In the genomic region with DNA sequence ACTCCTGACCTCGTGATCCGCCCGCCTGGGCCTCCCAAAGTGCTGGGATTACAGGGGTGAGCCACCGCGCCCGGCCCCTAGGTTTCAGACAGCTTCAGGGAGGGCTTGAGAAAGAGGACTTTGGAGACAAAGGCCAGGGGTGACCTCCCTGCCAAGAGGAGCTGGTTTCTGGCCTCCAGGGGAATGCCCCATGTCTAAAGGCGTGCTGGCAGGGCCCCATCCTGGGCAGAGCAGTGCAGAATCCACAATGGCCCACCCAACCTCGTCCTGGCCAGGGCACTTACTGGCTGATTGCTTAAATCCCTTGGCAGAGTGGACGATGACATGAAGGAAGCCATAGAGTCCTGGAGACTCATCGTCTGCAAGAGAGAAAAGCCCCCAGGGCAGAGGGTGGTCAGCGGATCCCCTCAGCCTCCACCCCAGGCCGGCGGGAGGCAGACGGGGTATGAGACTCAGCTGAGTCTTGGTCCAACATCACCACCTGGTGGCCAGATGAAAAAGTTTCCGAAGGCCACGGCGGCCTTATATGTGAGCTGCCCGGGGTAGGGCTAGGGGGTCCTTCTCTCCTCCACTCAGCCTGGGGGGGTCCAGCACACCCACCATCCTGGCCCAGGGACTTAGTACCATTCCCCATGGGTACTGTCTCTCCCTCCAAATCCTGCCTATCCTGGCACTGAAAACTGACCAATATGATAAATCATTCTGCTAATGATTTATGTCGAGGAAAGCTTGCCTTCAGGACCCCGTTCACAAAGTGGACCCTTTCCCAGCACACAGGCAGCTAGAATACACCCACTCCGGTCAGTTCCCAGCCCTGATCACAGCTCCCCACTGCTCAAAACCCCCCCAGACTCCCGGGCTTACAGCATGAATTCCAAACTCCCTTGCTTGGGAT, we compare ENCODE assay signal across 8 cellular contexts. TPM values are rescaled to one million over a fixed set of nuclear protein-coding genes. Genes with fewer than 3 reads are reported as not detected.
DNase-seq lines count a peak whose midpoint lies in the region; ATAC-seq, FAIRE-seq and TF ChIP-seq lines count a peak whose summit lies in the region.

No MANE protein-coding gene starts in this region.

- no peaks in the 10 kb centered on the region for H3K27me3 ChIP-seq in brain microvascular endothelial cell (replicated peaks)

- no peak for FAIRE-seq in H54 (lab: Jason Lieb, UNC)

- H3K36me3 Mint-ChIP-seq in T-cell = peaks cover 35% of the 10 kb centered on the region

- no peak for DNase-seq in AG09309 (ENCODE audit: low read depth)
- peak; percentile 60 for DNase-seq in H54 (ENCODE audit: insufficient read length, low spot score)
- peak in 24 of 34 experiments; percentile 9 to 46 (median 28) for DNase-seq in T-cell
- DNase-seq in brain microvascular endothelial cell = peak; percentile 64
- DNase-seq in iris pigment epithelial cell (ENCODE audit: low read depth) = peak; percentile 59
- DNase-seq in stimulated activated CD4-positive, alpha-beta T cell treated with anti-CD3 and anti-CD28 coated beads, Interleukin-1b, Interleukin-23, amount 100 ng/mL, for 48 hours = peak; percentile 38
- DNase-seq in NCI-H345 treated with DMSO at 0.1 percent for 48 hours (lab: John Stamatoyannopoulos, UW; ENCODE audit: unreplicated experiment) = no peak

- no peak overlapping the region for H3K4me3 Mint-ChIP-seq in T-cell

- no peak overlapping the region for H3K27ac ChIP-seq in brain microvascular endothelial cell

- POLR2A ChIA-PET in T-cell (lab: Charles Lee) = no interaction called here

- CTCF ChIA-PET in T-cell (lab: Charles Lee) = interaction anchor here in 1 of 2 donors (0.7 to 1.1 kb wide), 3 partner anchors 13 to 165 kb away, joined by 3 to 5 read pairs (median 4); no protein-coding TSS in a partner anchor

- in situ Hi-C loops in brain microvascular endothelial cell (cut with HindIII; ENCODE audit: low pct_ligation_motif_present, low sequenced_read_pairs) = no loop called here

- TF ChIP-seq CTCF in AG09309 (IDR thresholded peaks at IDR 0.05; ENCODE audit: control insufficient read depth, insufficient read depth, low read depth, low read length, missing control alignments) = peak; percentile 74
- peak; percentile 81 for TF ChIP-seq CTCF in brain microvascular endothelial cell (IDR thresholded peaks at IDR 0.05; ENCODE audit: low read depth, low read length, missing control alignments)

- H3K4me3 ChIP-seq in AG09309 (ENCODE audit: control insufficient read depth, low read depth, low read length) (no peak overlapping the region), brain microvascular endothelial cell (ENCODE audit: low read depth, low read length) (no peak overlapping the region)

- ATAC-seq in T-cell (replicated peaks in 1 of 4) (peak; percentile 41 to 57 (median 55)), GM18909 (IDR thresholded peaks at IDR 0.05; ENCODE audit: poor library complexity, unreplicated experiment) (no peak)

- no peaks in the 10 kb centered on the region for H3K9me3 Mint-ChIP-seq in T-cell

- no peaks in the 10 kb centered on the region for H3K4me1 Mint-ChIP-seq in T-cell

- H3K27ac Mint-ChIP-seq in T-cell = no peak overlapping the region

- H3K27me3 Mint-ChIP-seq in T-cell = no peaks in the 10 kb centered on the region

- peaks cover 33% of the 10 kb centered on the region for H3K36me3 ChIP-seq in brain microvascular endothelial cell (replicated peaks)

- no peak for TF ChIP-seq POLR2A in H54 (IDR thresholded peaks at IDR 0.05; ENCODE audit: low read depth, low read length)

RNA-seq across cellular contexts. Expression of a gene that starts 59.1 kb away (rescaled TPM):
- total RNA-seq in T-cell = 10 to 100 TPM in 4 of 5 donors, 1 to 10 TPM in 1; 8.9 to 13.2 (median 11.4) TPM

Comparison
In these comparisons a context has a peak if more than half of its experiments do, and no peak if none do; other contexts are left out.
1. DNase-seq: peak in H54 (single experiment), T-cell (24 of 34), brain microvascular endothelial cell (single experiment), iris pigment epithelial cell (single experiment) and stimulated activated CD4-positive, alpha-beta T cell treated with anti-CD3 and anti-CD28 coated beads, Interleukin-1b, Interleukin-23, amount 100 ng/mL, for 48 hours (single experiment); none in AG09309 (single experiment) and NCI-H345 treated with DMSO at 0.1 percent for 48 hours (single experiment).